Comparison of ENCODE assay signal across 18 cellular contexts in the genomic region with DNA sequence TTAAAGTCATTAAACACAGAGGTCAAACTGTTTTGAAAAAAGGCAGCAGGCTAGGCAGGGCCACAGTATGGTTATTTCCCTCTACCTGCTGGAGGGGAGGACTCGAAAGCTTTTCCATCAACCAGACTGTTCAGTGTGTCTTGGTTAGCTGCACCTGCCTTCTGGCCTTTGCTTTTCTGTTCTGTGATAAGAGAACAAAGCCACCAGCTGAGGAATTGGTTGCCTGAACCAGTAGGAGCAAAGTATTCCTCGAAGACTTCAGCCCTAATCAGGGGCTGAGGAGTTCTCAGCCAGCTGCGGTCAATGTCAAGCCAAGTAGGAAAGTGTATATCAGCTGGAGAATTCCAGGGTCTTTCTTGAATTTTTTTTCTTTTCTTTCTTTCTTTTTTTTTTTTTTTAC.
DNase-seq lines count a peak whose midpoint lies in the region; ATAC-seq and TF ChIP-seq lines count a peak whose summit lies in the region.
"Had no signal": no experiment of that assay in that cellular context is flagged by ENCODE, and none has a peak within 500 bp of the region (broad histone marks: within the 10 kb centered on the region; RNA-seq: fewer than 3 reads in every experiment).

No MANE protein-coding gene starts in this region.

- no CpG with 5 or more reads among the region's 3 CpGs for WGBS in neuronal stem cell (ENCODE audit: extremely low coverage in 2 of 2, insufficient read length in 2 of 2, insufficient replicate concordance in 1 of 2), 2 donors

- DNase-seq in DMS53 (lab: John Stamatoyannopoulos, UW) (peak; percentile 25), DMS53 treated with DMSO at 0.1 percent for 48 hours (lab: John Stamatoyannopoulos, UW; ENCODE audit: unreplicated experiment) (no peak), Caco-2 (peak; percentile 23 to 37), NCI-H2227 treated with DMSO at 0.1 percent for 48 hours (lab: John Stamatoyannopoulos, UW) (peak; percentile 11), neuronal stem cell (ENCODE audit: low spot score) (peak; percentile 6), anterior cingulate cortex (lab: John Stamatoyannopoulos, UW) (no peak)
- DNase-seq in activated CD4-positive, alpha-beta T cell treated with anti-CD3 and anti-CD28 coated beads, Interleukin-2, amount 50 U/mL, for 48 hours, result no peak
- DNase-seq: 8988T, DMS 273 treated with DMSO at 0.1 percent for 48 hours, EL, NCI-H1105 treated with DMSO at 0.1 percent for 48 hours, NCI-H187, NCI-H446, NCI-H526 treated with DMSO at 0.1 percent for 48 hours had no signal

- no peak overlapping the region for H3K4me3 Mint-ChIP-seq in Caco-2 (ENCODE audit: unreplicated experiment)
- H3K4me3 Mint-ChIP-seq: CD14-positive monocyte had no signal

- no peaks in the 10 kb centered on the region for H3K9me3 Mint-ChIP-seq in Caco-2 (ENCODE audit: unreplicated experiment)

- TF ChIP-seq CTCF in Caco-2 (IDR thresholded peaks at IDR 0.05; ENCODE audit: insufficient read depth in 1 of 2, low read depth in 1 of 2, low read length in 1 of 2, severe bottlenecking in 1 of 2, unreplicated experiment in 1 of 2), result no peak

- intact Hi-C loops in Caco-2 (cut with micrococcal nuclease; ENCODE audit: unreplicated experiment), result no loop called here

- no peak overlapping the region for H3K27ac Mint-ChIP-seq in Caco-2 (ENCODE audit: unreplicated experiment)
- H3K27ac Mint-ChIP-seq: CD14-positive monocyte had no signal

- H4K91ac ChIP-seq in neuronal stem cell (ENCODE audit: low read depth, low read length, poor library complexity), result no peak overlapping the region

- H2AK5ac ChIP-seq in neuronal stem cell (ENCODE audit: low read depth, low read length), result no peak overlapping the region

- H3K4me3 ChIP-seq in Caco-2 (ENCODE audit: low read depth, low read length), result no peak overlapping the region
- H3K4me3 ChIP-seq in neuronal stem cell (ENCODE audit: low read length in 2 of 2), result no peak overlapping the region
- H3K4me3 ChIP-seq: GM12878, SK-N-MC had no signal

- H3K4me1 ChIP-seq in Caco-2 (peaks cover 14% of the 10 kb centered on the region), neuronal stem cell (ENCODE audit: control insufficient read depth in 2 of 2, insufficient read depth in 1 of 2, low read depth in 1 of 2, low read length in 2 of 2) (peaks cover 0 to 2% of the 10 kb centered on the region in 2 donors)

- no peaks in the 10 kb centered on the region for H3K36me3 Mint-ChIP-seq in Caco-2 (ENCODE audit: insufficient read depth, unreplicated experiment)
- H3K36me3 Mint-ChIP-seq: CD14-positive monocyte had no signal

- no peak overlapping the region for H3K18ac ChIP-seq in neuronal stem cell (ENCODE audit: low read length)

- no peak overlapping the region for H3K23ac ChIP-seq in neuronal stem cell (ENCODE audit: low read depth, low read length, poor library complexity)

- no peak overlapping the region for H3K14ac ChIP-seq in neuronal stem cell (ENCODE audit: low read length)

- no peak overlapping the region for H2BK12ac ChIP-seq in neuronal stem cell (ENCODE audit: low read length)

- H3K27me3 ChIP-seq in Caco-2 (replicated peaks; ENCODE audit: control insufficient read depth, insufficient read depth, low read length), result no peaks in the 10 kb centered on the region
- no peaks in the 10 kb centered on the region for H3K27me3 ChIP-seq in neuronal stem cell (ENCODE audit: control insufficient read depth in 3 of 3, insufficient read depth in 3 of 3, low read depth in 1 of 3, low read length in 3 of 3)

- no peaks in the 10 kb centered on the region for H3K27me3 Mint-ChIP-seq in Caco-2 (ENCODE audit: insufficient read depth, unreplicated experiment)

- no peaks in the 10 kb centered on the region for H3K9me3 ChIP-seq in Caco-2
- peaks cover 0 to 3% of the 10 kb centered on the region in 2 donors for H3K9me3 ChIP-seq in neuronal stem cell (replicated peaks in 1 of 2; ENCODE audit: control insufficient read depth in 2 of 2, insufficient read depth in 1 of 2, low read depth in 1 of 2, low read length in 2 of 2)

- no peak overlapping the region for H3K9ac ChIP-seq in neuronal stem cell (ENCODE audit: low read depth, low read length, poor library complexity)

- no peak overlapping the region for H3K27ac ChIP-seq in neuronal stem cell (replicated peaks; ENCODE audit: low read length)
- H3K27ac ChIP-seq: SK-N-MC had no signal

- H3K4me2 ChIP-seq in neuronal stem cell (ENCODE audit: insufficient read depth, low read length, poor library complexity, severe bottlenecking), result no peak overlapping the region

- peaks cover 17% of the 10 kb centered on the region for H3K4me1 Mint-ChIP-seq in Caco-2 (ENCODE audit: low read depth, unreplicated experiment)
- H3K4me1 Mint-ChIP-seq: CD14-positive monocyte had no signal

- no peak overlapping the region for H2BK120ac ChIP-seq in neuronal stem cell (ENCODE audit: low read depth, low read length)

- no peaks in the 10 kb centered on the region for H3K79me1 ChIP-seq in neuronal stem cell (ENCODE audit: low read depth, low read length)

- no peak for ATAC-seq in GM18873 (IDR thresholded peaks at IDR 0.05; ENCODE audit: low FRiP score, unreplicated experiment)
- ATAC-seq: GM12878 had no signal

- no peak overlapping the region for H3K4ac ChIP-seq in neuronal stem cell (ENCODE audit: low read length)

- POLR2A ChIA-PET in Caco-2 (lab: Charles Lee), result no interaction called here

- H2AFZ ChIP-seq in neuronal stem cell (ENCODE audit: low read length), result peak overlapping the region; percentile 46

- H3K36me3 ChIP-seq in Caco-2 (ENCODE audit: control insufficient read depth, insufficient read depth, low read length), result no peaks in the 10 kb centered on the region
- no peaks in the 10 kb centered on the region for H3K36me3 ChIP-seq in neuronal stem cell (replicated peaks in 1 of 2; ENCODE audit: control insufficient read depth in 2 of 2, insufficient read depth in 2 of 2, low read length in 2 of 2)

- CTCF ChIA-PET in Caco-2 (lab: Charles Lee), result no interaction called here

- H2BK5ac ChIP-seq in neuronal stem cell (ENCODE audit: low read length), result no peak overlapping the region

- BruUV-seq in Caco-2 (replicated peaks; lab: Mats Ljungman, UMichigan), result no TSS peak

- H4K8ac ChIP-seq in neuronal stem cell (ENCODE audit: low read depth, low read length), result no peak overlapping the region

- H2BK15ac ChIP-seq in neuronal stem cell (ENCODE audit: low read length), result no peak overlapping the region

Comparison
In these comparisons a context has a peak if more than half of its experiments do, and no peak if none do; other contexts are left out.
1. DNase-seq: peak in DMS53 (single experiment), Caco-2 (2 of 2), NCI-H2227 treated with DMSO at 0.1 percent for 48 hours (single experiment) and neuronal stem cell (single experiment); none in DMS53 treated with DMSO at 0.1 percent for 48 hours (single experiment), activated CD4-positive, alpha-beta T cell treated with anti-CD3 and anti-CD28 coated beads, Interleukin-2, amount 50 U/mL, for 48 hours (0 of 2) and anterior cingulate cortex (0 of 58).